Comparison of ENCODE assay signal across 16 cellular contexts in genomic region chr4:152943673-152944072, GRCh38. TPM values are rescaled to one million over a fixed set of nuclear protein-coding genes. Genes with fewer than 3 reads are reported as not detected.
DNase-seq lines count a peak whose midpoint lies in the region; TF ChIP-seq lines count a peak whose summit lies in the region.
"Had no signal": no experiment of that assay in that cellular context is flagged by ENCODE, and none has a peak within 500 bp of the region (broad histone marks: within the 10 kb centered on the region; RNA-seq: fewer than 3 reads in every experiment).

No MANE protein-coding gene starts in this region.

- H3K27me3 Mint-ChIP-seq in MCF 10A (ENCODE audit: insufficient read depth, unreplicated experiment): no peaks in the 10 kb centered on the region
- peaks cover 19% of the 10 kb centered on the region for H3K27me3 Mint-ChIP-seq in neural crest cell (ENCODE audit: low read depth)

- H3K27me3 ChIP-seq in breast epithelium (no peaks in the 10 kb centered on the region), uterus (no peaks in the 10 kb centered on the region)

- H3K9me3 ChIP-seq in breast epithelium (no peaks in the 10 kb centered on the region), uterus (no peaks in the 10 kb centered on the region)

- H3K9me3 Mint-ChIP-seq in MCF 10A (ENCODE audit: unreplicated experiment): no peaks in the 10 kb centered on the region
- no peaks in the 10 kb centered on the region for H3K9me3 Mint-ChIP-seq in neural crest cell
- H3K9me3 Mint-ChIP-seq: nephron had no signal

- H3K4me3 ChIP-seq in breast epithelium: no peak overlapping the region
- H3K4me3 ChIP-seq in uterus: no peak overlapping the region

- peaks cover under 1% of the 10 kb centered on the region for H3K4me1 Mint-ChIP-seq in MCF 10A (ENCODE audit: insufficient read depth, unreplicated experiment)
- H3K4me1 Mint-ChIP-seq in neural crest cell: peaks cover 78% of the 10 kb centered on the region
- H3K4me1 Mint-ChIP-seq: activated CD4-positive, alpha-beta T cell treated with anti-CD3 and anti-CD28 coated beads for 36 hours had no signal

- BruUV-seq in MCF 10A (replicated peaks; lab: Mats Ljungman, UMichigan): no TSS peak

- H3K4me3 Mint-ChIP-seq in MCF 10A (ENCODE audit: unreplicated experiment) (no peak overlapping the region), neural crest cell (peak overlapping the region; percentile 78)
- H3K4me3 Mint-ChIP-seq: activated CD4-positive, alpha-beta T cell treated with anti-CD3 and anti-CD28 coated beads for 36 hours; nephron had no signal

- DNase-seq in breast epithelium (ENCODE audit: low spot score in 2 of 2): peak in 1 of 2 donors; percentile 30
- DNase-seq in MCF 10A (ENCODE audit: unreplicated experiment): no peak
- peak; percentile 60 for DNase-seq in fibroblast of gingiva (ENCODE audit: low read depth)
- DNase-seq in neural crest cell (ENCODE audit: low read depth, low spot score): no peak
- DNase-seq in uterus: peak; percentile 39 to 40
- DNase-seq in Ammon's horn (ENCODE audit: low spot score): no peak
- no peak for DNase-seq in LoVo (ENCODE audit: low spot score)
- DNase-seq in stimulated activated CD4-positive, alpha-beta T cell treated with anti-CD3 and anti-CD28 coated beads, Interleukin-4, amount 100 ng/mL, for 1 hour: no peak
- DNase-seq: activated CD4-positive, alpha-beta T cell treated with anti-CD3 and anti-CD28 coated beads for 36 hours; activated naive CD4-positive, alpha-beta T cell treated with anti-CD3 and anti-CD28 coated beads, Interleukin-2, amount 50 U/mL, for 16 hours; cerebellar nuclear complex; GF-D8; NCI-H1105 had no signal

- H3K36me3 ChIP-seq in breast epithelium (no peaks in the 10 kb centered on the region), uterus (no peaks in the 10 kb centered on the region)

- H3K4me1 ChIP-seq in breast epithelium (no peaks in the 10 kb centered on the region), uterus (no peaks in the 10 kb centered on the region)

- POLR2A ChIA-PET in MCF 10A (lab: Yijun Ruan, JAX): interaction anchor here (0.6 to 1.2 kb wide), 4 partner anchors 8 to 76 kb away, joined by 3 to 7 read pairs (median 3); partner anchors contain the start of gene FHDC1

- no peak for TF ChIP-seq CTCF in breast epithelium (IDR thresholded peaks at IDR 0.05)
- no peak for TF ChIP-seq CTCF in MCF 10A (IDR thresholded peaks at IDR 0.05; ENCODE audit: unreplicated experiment)
- TF ChIP-seq CTCF in neural crest cell (conservative IDR thresholded peaks at IDR 0.05): no peak
- TF ChIP-seq CTCF in uterus (IDR thresholded peaks at IDR 0.05): no peak

- CTCF ChIA-PET in MCF 10A (lab: Yijun Ruan, JAX): no interaction called here

- H3K27ac Mint-ChIP-seq in MCF 10A (ENCODE audit: low read depth, unreplicated experiment) (no peak overlapping the region), neural crest cell (ENCODE audit: unreplicated experiment) (peak overlapping the region; percentile 32)
- H3K27ac Mint-ChIP-seq: activated CD4-positive, alpha-beta T cell treated with anti-CD3 and anti-CD28 coated beads for 36 hours had no signal

- no peak for TF ChIP-seq POLR2A in breast epithelium (IDR thresholded peaks at IDR 0.05)
- TF ChIP-seq POLR2A in uterus (IDR thresholded peaks at IDR 0.05): no peak

- H3K27ac ChIP-seq in breast epithelium (peak overlapping the region; percentile 51 to 71), uterus (peak overlapping the region; percentile 61 to 63)
- H3K27ac ChIP-seq: 22Rv1, epithelial cell of prostate had no signal

- H3K36me3 Mint-ChIP-seq in MCF 10A (ENCODE audit: insufficient read depth, unreplicated experiment) (peaks cover 14% of the 10 kb centered on the region), neural crest cell (ENCODE audit: low read depth) (peaks cover 31% of the 10 kb centered on the region)

- intact Hi-C loops in breast epithelium (cut with DNase I; ENCODE audit: low total_unique reads): no loop called here
- intact Hi-C loops in MCF 10A (cut with micrococcal nuclease): no loop called here
- intact Hi-C loops in uterus (cut with DNase I; ENCODE audit: low total_unique reads): no loop called here

RNA-seq across cellular contexts. Expression of gene FHDC1, which starts 7.5 kb away (rescaled TPM):
- total RNA-seq in breast epithelium (1 to 10 TPM in 2 of 3 donors, under 1 TPM in 1; 0.48 to 2.3 (median 2.0) TPM), MCF 10A (2022) (2.0 and 2.7 TPM in 2 replicates), neural crest cell (52.0 and 54.5 TPM in 2 replicates), uterus (1 to 10 TPM in 3 of 4 donors, under 1 TPM in 1; 0.88 to 10.0 (median 2.9) TPM)

Comparison
In these comparisons a context has a peak if more than half of its experiments do, and no peak if none do; other contexts are left out.
1. DNase-seq: peak in fibroblast of gingiva (single experiment) and uterus (2 of 2); none in MCF 10A (single experiment), neural crest cell (single experiment), Ammon's horn (single experiment), LoVo (single experiment) and stimulated activated CD4-positive, alpha-beta T cell treated with anti-CD3 and anti-CD28 coated beads, Interleukin-4, amount 100 ng/mL, for 1 hour (single experiment).